26 cellular contexts compared by ENCODE assay signal in the genomic region with DNA sequence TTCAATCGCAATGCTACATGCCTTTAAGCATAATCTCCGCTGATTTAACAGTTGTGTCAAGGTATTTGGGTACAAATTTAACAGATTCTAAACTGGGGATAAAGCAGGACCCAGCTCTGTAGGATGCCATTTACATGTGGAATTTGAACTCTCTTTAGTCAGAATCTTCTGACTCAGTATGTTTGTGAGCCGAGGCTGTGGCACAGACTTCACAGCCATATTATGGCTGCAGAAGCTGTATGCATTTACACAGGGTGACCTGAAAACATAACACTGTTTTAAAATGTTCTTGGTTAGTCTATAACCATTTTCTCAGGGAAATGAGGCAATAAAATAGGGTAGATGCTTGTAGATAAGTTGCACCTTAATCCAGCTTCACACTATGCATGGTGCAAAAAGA. TPM values are rescaled to one million over a fixed set of nuclear protein-coding genes. Genes with fewer than 3 reads are reported as not detected.
A peak's percentile ranks its signal among the peaks of the same experiment; 100 is the strongest.
DNase-seq lines count a peak whose midpoint lies in the region; ATAC-seq, FAIRE-seq and TF ChIP-seq lines count a peak whose summit lies in the region.
"Had no signal": no experiment of that assay in that cellular context is flagged by ENCODE, and none has a peak within 500 bp of the region (broad histone marks: within the 10 kb centered on the region; RNA-seq: fewer than 3 reads in every experiment).

No MANE protein-coding gene starts in this region.

- peak overlapping the region; percentile 78 for H2AFZ ChIP-seq in Loucy (ENCODE audit: low read length)

- intact Hi-C loops in right lobe of liver (cut with DNase I) (no loop called here), tibial artery (cut with DNase I; ENCODE audit: low total_unique reads) (loop anchor here (10.0 kb wide), 1 partner anchor 323 kb away; no protein-coding TSS in a partner anchor)

- H3K4me3 Mint-ChIP-seq in chondrocyte (ENCODE audit: unreplicated experiment) = no peak overlapping the region
- H3K4me3 Mint-ChIP-seq: activated CD8-positive, alpha-beta T cell treated with anti-CD3 and anti-CD28 coated beads for 36 hours; HFFc6 had no signal

- no peaks in the 10 kb centered on the region for H3K27me3 ChIP-seq in Loucy (ENCODE audit: insufficient read depth, low read length, poor library complexity, severe bottlenecking)
- no peaks in the 10 kb centered on the region for H3K27me3 ChIP-seq in right lobe of liver
- H3K27me3 ChIP-seq in tibial artery = no peaks in the 10 kb centered on the region
- peaks cover 4% of the 10 kb centered on the region for H3K27me3 ChIP-seq in gastroesophageal sphincter
- H3K27me3 ChIP-seq: cardiac muscle cell, MG63, pancreas, spleen had no signal

- H3K27me3 Mint-ChIP-seq in chondrocyte (ENCODE audit: low read depth) = no peaks in the 10 kb centered on the region

- no peaks in the 10 kb centered on the region for H4K20me1 ChIP-seq in Loucy (ENCODE audit: insufficient read depth, low read length, poor library complexity, severe bottlenecking)

- no peak for TF ChIP-seq CTCF in Loucy (conservative IDR thresholded peaks at IDR 0.05; ENCODE audit: low read length)
- TF ChIP-seq CTCF in chondrocyte (IDR thresholded peaks at IDR 0.05) = no peak
- no peak for TF ChIP-seq CTCF in right lobe of liver (IDR thresholded peaks at IDR 0.05)
- TF ChIP-seq CTCF in tibial artery (IDR thresholded peaks at IDR 0.05) = no peak
- no peak for TF ChIP-seq CTCF in gastroesophageal sphincter (IDR thresholded peaks at IDR 0.05)

- H3K36me3 ChIP-seq in Loucy (ENCODE audit: insufficient read depth, low read length) (no peaks in the 10 kb centered on the region), right lobe of liver (no peaks in the 10 kb centered on the region), tibial artery (no peaks in the 10 kb centered on the region), gastroesophageal sphincter (no peaks in the 10 kb centered on the region)
- H3K36me3 ChIP-seq: cardiac muscle cell, MG63, pancreas, spleen had no signal

- H3K27ac Mint-ChIP-seq in chondrocyte (ENCODE audit: unreplicated experiment) = peak overlapping the region; percentile 34
- H3K27ac Mint-ChIP-seq: activated CD8-positive, alpha-beta T cell treated with anti-CD3 and anti-CD28 coated beads for 36 hours; activated naive CD4-positive, alpha-beta T cell treated with anti-CD3 and anti-CD28 coated beads, Interleukin-2, amount 50 U/mL, for 72 hours; activated T-helper 2 cell treated with anti-CD3 and anti-CD28 coated beads, Interferon-gamma antibody, Interleukin-2, Interleukin-4, amounts not matched to agents 10 μg/mL and 5 μg/mL and 100 μg/mL, durations not matched to agents 14 hours and 24 hours and 36 hours; HFFc6 had no signal

- H3K4me2 ChIP-seq in Loucy (ENCODE audit: low read depth, low read length, poor library complexity, severe bottlenecking) = peak overlapping the region; percentile 32

- no peak for TF ChIP-seq EP300 in gastroesophageal sphincter (IDR thresholded peaks at IDR 0.05)

- no peaks in the 10 kb centered on the region for H3K9me3 Mint-ChIP-seq in chondrocyte (ENCODE audit: low read depth)
- H3K9me3 Mint-ChIP-seq: activated CD8-positive, alpha-beta T cell treated with anti-CD3 and anti-CD28 coated beads for 36 hours; activated naive CD4-positive, alpha-beta T cell treated with anti-CD3 and anti-CD28 coated beads, Interleukin-2, amount 50 U/mL, for 72 hours; activated T-helper 2 cell treated with anti-CD3 and anti-CD28 coated beads, Interferon-gamma antibody, Interleukin-2, Interleukin-4, amounts not matched to agents 10 μg/mL and 5 μg/mL and 100 μg/mL, durations not matched to agents 14 hours and 24 hours and 36 hours; HFFc6 had no signal

- H3K4me1 ChIP-seq in Loucy (ENCODE audit: insufficient read depth, low read length, poor library complexity, severe bottlenecking) (peaks cover 68% of the 10 kb centered on the region), right lobe of liver (peaks cover 0 to 50% (median 17%) of the 10 kb centered on the region in 4 donors), tibial artery (peaks cover 0 to 95% (median 58%) of the 10 kb centered on the region in 4 donors), gastroesophageal sphincter (peaks cover 0 to 39% (median 10%) of the 10 kb centered on the region in 3 donors)

- no peak for DNase-seq in chondrocyte (ENCODE audit: low spot score)
- DNase-seq in right lobe of liver = no peak
- no peak for DNase-seq in tibial artery
- DNase-seq in HTR-8/SVneo (ENCODE audit: insufficient read length, low spot score) = no peak
- no peak for DNase-seq in G401 (ENCODE audit: low spot score)
- DNase-seq: activated CD8-positive, alpha-beta T cell treated with anti-CD3 and anti-CD28 coated beads for 36 hours; anterior cingulate cortex; C1 segment of cervical spinal cord; Calu3; DMS79 treated with DMSO at 0.1 percent for 48 hours; HFFc6; KBM-7; left ventricle myocardium superior; MG63; midbrain; NCI-H1417; NCI-H2081; NCI-H2227 treated with DMSO at 0.1 percent for 48 hours; NCI-H748 treated with DMSO at 0.1 percent for 48 hours; pancreas; spleen had no signal

- H3K79me2 ChIP-seq in Loucy (ENCODE audit: insufficient read depth, low read length) = no peaks in the 10 kb centered on the region

- peaks cover 2% of the 10 kb centered on the region for H3K36me3 Mint-ChIP-seq in chondrocyte (ENCODE audit: low read depth)
- H3K36me3 Mint-ChIP-seq: activated naive CD4-positive, alpha-beta T cell treated with anti-CD3 and anti-CD28 coated beads, Interleukin-2, amount 50 U/mL, for 72 hours had no signal

- H3K27ac ChIP-seq in right lobe of liver (peak overlapping the region in 2 of 3 donors; percentile 60 to 85), tibial artery (peak overlapping the region; percentile 75 to 81), gastroesophageal sphincter (no peak overlapping the region)
- H3K27ac ChIP-seq: cardiac muscle cell, pancreas had no signal

- peak overlapping the region; percentile 57 for H3K9ac ChIP-seq in Loucy (ENCODE audit: low read depth, low read length, poor library complexity, severe bottlenecking)

- in situ Hi-C loops in G401 (cut with HindIII; ENCODE audit: low sequenced_read_pairs) = no loop called here

- H3K4me3 ChIP-seq in Loucy (ENCODE audit: low read length, poor library complexity, severe bottlenecking) = no peak overlapping the region
- H3K4me3 ChIP-seq in right lobe of liver = no peak overlapping the region
- no peak overlapping the region for H3K4me3 ChIP-seq in tibial artery
- no peak overlapping the region for H3K4me3 ChIP-seq in gastroesophageal sphincter
- H3K4me3 ChIP-seq: cardiac muscle cell, MG63, pancreas, spleen had no signal

- TF ChIP-seq POLR2A in right lobe of liver (IDR thresholded peaks at IDR 0.05) (no peak), gastroesophageal sphincter (IDR thresholded peaks at IDR 0.05) (no peak)

- no peaks in the 10 kb centered on the region for H3K9me2 ChIP-seq in Loucy (replicated peaks; ENCODE audit: low read depth, low read length)

- no peak for FAIRE-seq in HTR-8/SVneo (lab: Jason Lieb, UNC)
- FAIRE-seq: pancreas had no signal

- peaks cover 6% of the 10 kb centered on the region; the same call in 1 of the 2 replicates for H3F3A ChIP-seq in Loucy (ENCODE audit: low read depth)

- ATAC-seq in right lobe of liver (peak in 1 of 4 donors; percentile 18), gastroesophageal sphincter (no peak)
- ATAC-seq: activated CD8-positive, alpha-beta T cell treated with anti-CD3 and anti-CD28 coated beads for 36 hours; activated naive CD4-positive, alpha-beta T cell treated with anti-CD3 and anti-CD28 coated beads, Interleukin-2, amount 50 U/mL, for 72 hours; left ventricle myocardium superior; pancreas had no signal

- peaks cover 57% of the 10 kb centered on the region for H3K4me1 Mint-ChIP-seq in chondrocyte (ENCODE audit: low read depth)

- H3K9me3 ChIP-seq in Loucy (ENCODE audit: insufficient read depth, low read depth, low read length) (no peaks in the 10 kb centered on the region), right lobe of liver (no peaks in the 10 kb centered on the region), tibial artery (no peaks in the 10 kb centered on the region), gastroesophageal sphincter (no peaks in the 10 kb centered on the region)
- H3K9me3 ChIP-seq: MG63, pancreas, spleen had no signal

- 66% methylated on average over 3 of the region's 3 CpGs for WGBS in right lobe of liver (ENCODE audit: insufficient coverage, low coverage, low lambda C conversion rate, missing lambda C conversion rate)
- WGBS in gastroesophageal sphincter (ENCODE audit: low coverage in 1 of 2), 2 donors = 95 to 96% methylated on average over 3 of the region's 3 CpGs

RNA-seq across cellular contexts. Expression of gene PDLIM1, which starts 8.7 kb away (rescaled TPM):
- total RNA-seq in chondrocyte (94.1 to 113 TPM (median 110 TPM) in 3 replicates), right lobe of liver (100 to 1,000 TPM in 1 of 6 experiments, 10 to 100 TPM in 5; 63.9 to 105 (median 82.1) TPM), gastroesophageal sphincter (10 to 100 TPM; 25.4 to 74.1 (median 68.5) TPM)
- total RNA-seq in G401 (2014; rRNA removed; shearing (Covaris generic)) = not detected in 2 replicates

Comparison
In these comparisons a context has a peak if more than half of its experiments do, and no peak if none do; other contexts are left out.
1. H3K27ac ChIP-seq: peak in right lobe of liver (2 of 3) and tibial artery (2 of 2); none in gastroesophageal sphincter (0 of 4).
2. RNA of gene PDLIM1, which starts 8.7 kb away (total RNA-seq): 94.1 to 113 TPM in chondrocyte, 63.9 to 105 TPM in right lobe of liver and 25.4 to 74.1 TPM in gastroesophageal sphincter; not detected in G401; every median in the first group is over 10 times any median in the second.